In genomic region chrX:155262970-155263754, GRCh38 we compare ENCODE assay signal across 9 cellular contexts. TPM values are rescaled to one million over a fixed set of nuclear protein-coding genes. Genes with fewer than 3 reads are reported as not detected.
DNase-seq lines count a peak whose midpoint lies in the region; ATAC-seq and TF ChIP-seq lines count a peak whose summit lies in the region.
"Had no signal": no experiment of that assay in that cellular context is flagged by ENCODE, and none has a peak within 500 bp of the region (broad histone marks: within the 10 kb centered on the region; RNA-seq: fewer than 3 reads in every experiment).

No MANE protein-coding gene starts in this region.

- H3K36me3 ChIP-seq in mesodermal cell (ENCODE audit: control insufficient read depth, insufficient read depth, low read length) (no peaks in the 10 kb centered on the region), tibial artery (no peaks in the 10 kb centered on the region)

- H3K36me3 Mint-ChIP-seq in WTC11, result 0 out of 2 replicates have a peak, but pooled peaks cover 3% of the 10 kb centered on the region

- H3K4me1 ChIP-seq in mesodermal cell (ENCODE audit: control insufficient read depth, insufficient read depth, low read length, poor library complexity, severe bottlenecking) (no peaks in the 10 kb centered on the region), tibial artery (peaks cover 0 to 4% (median 0%) of the 10 kb centered on the region in 4 donors)

- WGBS in mesodermal cell (ENCODE audit: insufficient coverage in 2 of 2), 2 experiments, result no CpG with 5 or more reads among the region's 5 CpGs

- ATAC-seq in HG02852 (IDR thresholded peaks at IDR 0.05; ENCODE audit: unreplicated experiment) (peak; percentile 40), WTC11 (no peak), HG03280 (IDR thresholded peaks at IDR 0.05; ENCODE audit: unreplicated experiment) (no peak), HG02623 (IDR thresholded peaks at IDR 0.05; ENCODE audit: unreplicated experiment) (no peak)

- peaks cover 12% of the 10 kb centered on the region for H3K4me1 Mint-ChIP-seq in WTC11

- TF ChIP-seq CTCF in WTC11 (IDR thresholded peaks at IDR 0.05) (no peak), tibial artery (IDR thresholded peaks at IDR 0.05) (no peak)

- in situ Hi-C loops in G401 (cut with HindIII; ENCODE audit: low sequenced_read_pairs), result no loop called here

- H3K4me3 Mint-ChIP-seq in WTC11, result peak overlapping the region; percentile 82

- H3K9me3 ChIP-seq in mesodermal cell (ENCODE audit: control insufficient read depth, low read length), result no peaks in the 10 kb centered on the region
- no peaks in the 10 kb centered on the region for H3K9me3 ChIP-seq in tibial artery

- no peak overlapping the region for H3K27ac ChIP-seq in mesodermal cell (ENCODE audit: low read depth, low read length, severe bottlenecking)
- H3K27ac ChIP-seq in tibial artery, result no peak overlapping the region
- H3K27ac ChIP-seq: KMS-11 had no signal

- no peaks in the 10 kb centered on the region for H3K9me3 Mint-ChIP-seq in WTC11

- DNase-seq in G401 (ENCODE audit: low spot score), result peak; percentile 12
- DNase-seq in WTC11 (ENCODE audit: low spot score), result no peak
- no peak for DNase-seq in GM19240 (ENCODE audit: insufficient read length, low spot score)
- no peak for DNase-seq in tibial artery

- H3K27me3 Mint-ChIP-seq in WTC11 (ENCODE audit: low read depth), result no peaks in the 10 kb centered on the region

- H3K4me3 ChIP-seq in mesodermal cell (ENCODE audit: extremely low read depth, insufficient read depth, low read length, poor library complexity, severe bottlenecking) (peak overlapping the region; percentile 40), tibial artery (no peak overlapping the region)

- CTCF ChIA-PET in WTC11 (lab: Charles Lee), result interaction anchor here (0.9 kb wide), 1 partner anchor 47 kb away, joined by 3 read pairs; the partner anchor contains the start of gene VBP1

- POLR2A ChIA-PET in WTC11 (lab: Charles Lee), result no interaction called here

- intact Hi-C loops in tibial artery (cut with DNase I; ENCODE audit: low total_unique reads), result no loop called here

- no peaks in the 10 kb centered on the region for H3K27me3 ChIP-seq in tibial artery

- no peak overlapping the region for H3K27ac Mint-ChIP-seq in WTC11

TF ChIP-seq in WTC11, 78 proteins besides CTCF, POLR2A, EP300 and RAD21:
- no peak for TF ChIP-seq ZNF416 (CRISPR knock-in tag; IDR thresholded peaks at IDR 0.05)
- no peak for TF ChIP-seq ZNF671 (CRISPR knock-in tag; IDR thresholded peaks at IDR 0.05)
- TF ChIP-seq JUN (CRISPR knock-in tag; IDR thresholded peaks at IDR 0.05), result no peak
- no peak for TF ChIP-seq HMGXB4 (CRISPR knock-in tag; IDR thresholded peaks at IDR 0.05)
- TF ChIP-seq MAX (CRISPR knock-in tag; IDR thresholded peaks at IDR 0.05), result no peak
- no peak for TF ChIP-seq NFYB (CRISPR knock-in tag; conservative IDR thresholded peaks at IDR 0.05; ENCODE audit: low read depth)
- TF ChIP-seq, protein P1, sequence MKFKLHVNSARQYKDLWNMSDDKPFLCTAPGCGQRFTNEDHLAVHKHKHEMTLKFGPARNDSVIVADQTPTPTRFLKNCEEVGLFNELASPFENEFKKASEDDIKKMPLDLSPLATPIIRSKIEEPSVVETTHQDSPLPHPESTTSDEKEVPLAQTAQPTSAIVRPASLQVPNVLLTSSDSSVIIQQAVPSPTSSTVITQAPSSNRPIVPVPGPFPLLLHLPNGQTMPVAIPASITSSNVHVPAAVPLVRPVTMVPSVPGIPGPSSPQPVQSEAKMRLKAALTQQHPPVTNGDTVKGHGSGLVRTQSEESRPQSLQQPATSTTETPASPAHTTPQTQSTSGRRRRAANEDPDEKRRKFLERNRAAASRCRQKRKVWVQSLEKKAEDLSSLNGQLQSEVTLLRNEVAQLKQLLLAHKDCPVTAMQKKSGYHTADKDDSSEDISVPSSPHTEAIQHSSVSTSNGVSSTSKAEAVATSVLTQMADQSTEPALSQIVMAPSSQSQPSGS (CRISPR knock-in tag; IDR thresholded peaks at IDR 0.05; ENCODE audit: borderline replicate concordance, low read depth), result no peak
- no peak for TF ChIP-seq SMAD3 (CRISPR knock-in tag; IDR thresholded peaks at IDR 0.05; ENCODE audit: borderline replicate concordance)
- TF ChIP-seq EMX1 (CRISPR knock-in tag; IDR thresholded peaks at IDR 0.05), result no peak

RNA-seq across cellular contexts. Expression of gene RAB39B, which starts 1.1 kb away (rescaled TPM):
- total RNA-seq in G401 (2014; rRNA removed; shearing (Covaris generic)), result 0.68 and 1.6 TPM in 2 replicates
- total RNA-seq in WTC11 (2021), result 6.9 to 8.0 TPM (median 7.2 TPM) in 3 replicates
- 2.2 TPM for polyA plus RNA-seq in mesodermal cell (2013, experiment 1 of 2)
- polyA plus RNA-seq in mesodermal cell (2013, experiment 2 of 2), result 1.7 TPM

RNA-seq across cellular contexts. Expression of gene VBP1, which starts 46.9 kb away (rescaled TPM):
- 103 and 137 TPM in 2 replicates for total RNA-seq in G401 (2014; rRNA removed; shearing (Covaris generic))
- total RNA-seq in WTC11 (2021), result 50.5 to 69.3 TPM (median 60.0 TPM) in 3 replicates
- 71.4 TPM for polyA plus RNA-seq in mesodermal cell (2013, experiment 1 of 2)
- polyA plus RNA-seq in mesodermal cell (2013, experiment 2 of 2), result 79.3 TPM
